In genomic region chr17:68599873-68600122, GRCh38 we compare ENCODE assay signal across 10 cellular contexts. TPM values are rescaled to one million over a fixed set of nuclear protein-coding genes. Genes with fewer than 3 reads are reported as not detected.
DNase-seq lines count a peak whose midpoint lies in the region; ATAC-seq, FAIRE-seq and TF ChIP-seq lines count a peak whose summit lies in the region.
"Had no signal": no experiment of that assay in that cellular context is flagged by ENCODE, and none has a peak within 500 bp of the region (broad histone marks: within the 10 kb centered on the region; RNA-seq: fewer than 3 reads in every experiment).

No MANE protein-coding gene starts in this region.

- H3K79me2 ChIP-seq in neural cell (replicated peaks; ENCODE audit: insufficient read depth, low read length): no peaks in the 10 kb centered on the region

- H3K27me3 ChIP-seq in SJCRH30 (no peaks in the 10 kb centered on the region), neural cell (ENCODE audit: insufficient read depth, low read depth, low read length) (peaks cover 54% of the 10 kb centered on the region)

- H3K4me2 ChIP-seq in A549: peak overlapping the region; percentile 100
- H3K4me2 ChIP-seq in neural cell (ENCODE audit: low read length): no peak overlapping the region

- H3F3A ChIP-seq in neural cell (ENCODE audit: insufficient read depth, low read length, poor library complexity, severe bottlenecking): no peaks in the 10 kb centered on the region

- no peak overlapping the region for H2AFZ ChIP-seq in neural cell (ENCODE audit: low read depth, low read length)

- no peak for TF ChIP-seq POLR2A in A549 (IDR thresholded peaks at IDR 0.05; ENCODE audit: low read length)

- 87% methylated on average over 15 of the region's 15 CpGs for WGBS in A549 (ENCODE audit: missing lambda C conversion rate)

- ATAC-seq in A549: no peak

- no peak for FAIRE-seq in A549 (lab: Jason Lieb, UNC)
- FAIRE-seq: GM19239 had no signal

- CTCF ChIA-PET in A549 (lab: Yijun Ruan, JAX): interaction anchor here (0.7 to 1.5 kb wide), 7 partner anchors 12 to 76 kb away, joined by 3 to 6 read pairs (median 4); no protein-coding TSS in a partner anchor

- no peak overlapping the region for H3K9ac ChIP-seq in neural cell (ENCODE audit: low read length)

- TF ChIP-seq RAD21 in A549 (conservative IDR thresholded peaks at IDR 0.05 in 1 of 2, IDR thresholded peaks at IDR 0.05 in 1 of 2): no peak
- no peak for TF ChIP-seq RAD21 in neural cell (conservative IDR thresholded peaks at IDR 0.05)

- POLR2A ChIA-PET in A549 (lab: Yijun Ruan, JAX): no interaction called here

- H3K27ac ChIP-seq in A549 (no peak overlapping the region), SJCRH30 (peak overlapping the region; percentile 12), neural cell (ENCODE audit: low read length) (no peak overlapping the region)

- H3K9me3 ChIP-seq in A549: no peaks in the 10 kb centered on the region
- no peaks in the 10 kb centered on the region for H3K9me3 ChIP-seq in SJCRH30 (replicated peaks)
- H3K9me3 ChIP-seq in neural cell (ENCODE audit: low read length): no peaks in the 10 kb centered on the region

- peaks cover 5% of the 10 kb centered on the region; the same call in 1 of the 3 replicates for H3K4me1 ChIP-seq in A549
- H3K4me1 ChIP-seq in SJCRH30: peaks cover 7% of the 10 kb centered on the region; the same call in 1 of the 2 replicates

- no peak for TF ChIP-seq CTCF in A549 (IDR thresholded peaks at IDR 0.05)
- no peak for TF ChIP-seq CTCF in fibroblast of villous mesenchyme (IDR thresholded peaks at IDR 0.05; ENCODE audit: insufficient read depth, low read depth, low read length)
- TF ChIP-seq CTCF in neural cell (IDR thresholded peaks at IDR 0.05; ENCODE audit: poor library complexity, severe bottlenecking): no peak

- no peak for TF ChIP-seq EP300 in A549 (IDR thresholded peaks at IDR 0.05)
- no peak for TF ChIP-seq EP300 in neural cell (conservative IDR thresholded peaks at IDR 0.05; ENCODE audit: poor library complexity, severe bottlenecking)

- DNase-seq in A549 (ENCODE audit: low read depth in 1 of 2, low spot score in 1 of 2) (no peak), SJCRH30 (no peak), fibroblast of villous mesenchyme (ENCODE audit: low read depth) (no peak), RKO (ENCODE audit: low spot score) (no peak), AG08396 (ENCODE audit: low spot score) (no peak), NCI-H1930 (lab: John Stamatoyannopoulos, UW) (no peak), DMS153 treated with DMSO at 0.1 percent for 48 hours (lab: John Stamatoyannopoulos, UW; ENCODE audit: unreplicated experiment) (no peak)

- no peaks in the 10 kb centered on the region for H3K36me3 ChIP-seq in SJCRH30
- no peaks in the 10 kb centered on the region for H3K36me3 ChIP-seq in neural cell (ENCODE audit: insufficient read depth, low read length)

- no peaks in the 10 kb centered on the region for H3K9me2 ChIP-seq in neural cell (ENCODE audit: insufficient read depth, low read length)

- H3K4me3 ChIP-seq in A549: peak overlapping the region; percentile 64; the same call in 2 of the 3 replicates
- peak overlapping the region; percentile 59 for H3K4me3 ChIP-seq in SJCRH30
- peak overlapping the region; percentile 66 for H3K4me3 ChIP-seq in fibroblast of villous mesenchyme (ENCODE audit: low read depth, low read length)
- H3K4me3 ChIP-seq in neural cell (ENCODE audit: low read length): peak overlapping the region; percentile 70

- H4K20me1 ChIP-seq in neural cell (ENCODE audit: insufficient read depth): no peaks in the 10 kb centered on the region

TF ChIP-seq in A549, 52 proteins besides CTCF, POLR2A, EP300 and RAD21:
- TF ChIP-seq HOXB5 (CRISPR knock-in tag; IDR thresholded peaks at IDR 0.05): no peak
TF ChIP-seq in A549: peak in this region for 0.

TF ChIP-seq in neural cell, 6 proteins besides CTCF, POLR2A, EP300 and RAD21:
- no peak for TF ChIP-seq MXI1 (conservative IDR thresholded peaks at IDR 0.05; ENCODE audit: poor library complexity, severe bottlenecking)
- no peak for TF ChIP-seq SMC3 (conservative IDR thresholded peaks at IDR 0.05; ENCODE audit: poor library complexity)
- TF ChIP-seq POLR2AphosphoS5 (IDR thresholded peaks at IDR 0.05): no peak
- TF ChIP-seq REST (IDR thresholded peaks at IDR 0.05; ENCODE audit: borderline replicate concordance): no peak
- TF ChIP-seq TAF1 (IDR thresholded peaks at IDR 0.05; ENCODE audit: low read depth): no peak
- TF ChIP-seq EZH2 (IDR thresholded peaks at IDR 0.05; ENCODE audit: borderline replicate concordance, insufficient read depth, low read length, poor library complexity, severe bottlenecking): no peak
TF ChIP-seq in neural cell: peak in this region for 0.

RNA-seq across cellular contexts. Expression of gene FAM20A, which starts 1.4 kb away (rescaled TPM):
- polyA plus RNA-seq in A549 (2011; rRNA removed) (0.05 TPM in 1 of 2 replicates, not detected in the other), A549 (2017; fragmentation: RNase III; extraction: RNeasy Plus Mini Kit Qiagen cat#74134 plus additional on column Dnase treatment) (0.03 to 0.09 TPM in 2 of 3 replicates, not detected in the other), neural cell (not detected in 2 replicates)
- 0.01 TPM in 2 replicates for polyA plus RNA-seq in A549 (2012; cell fraction: cytosol; rRNA removed)
- polyA plus RNA-seq in A549 (2012; cell fraction: nucleus; rRNA removed): 0.04 TPM in 1 of 2 replicates, not detected in the other
- not detected in 2 replicates for polyA minus RNA-seq in A549 (2011; rRNA and poly(A)+ RNA removed)
- total RNA-seq in SJCRH30 (2014; rRNA removed; shearing (Covaris generic)): 0.86 and 1.0 TPM in 2 replicates
- 0.97 and 2.2 TPM in 2 replicates for total RNA-seq in fibroblast of villous mesenchyme
- polyA minus RNA-seq in neural cell: not detected in 2 replicates
- total RNA-seq: HT1080 had no signal
